1 cellular context compared by ENCODE assay signal in the genomic region with DNA sequence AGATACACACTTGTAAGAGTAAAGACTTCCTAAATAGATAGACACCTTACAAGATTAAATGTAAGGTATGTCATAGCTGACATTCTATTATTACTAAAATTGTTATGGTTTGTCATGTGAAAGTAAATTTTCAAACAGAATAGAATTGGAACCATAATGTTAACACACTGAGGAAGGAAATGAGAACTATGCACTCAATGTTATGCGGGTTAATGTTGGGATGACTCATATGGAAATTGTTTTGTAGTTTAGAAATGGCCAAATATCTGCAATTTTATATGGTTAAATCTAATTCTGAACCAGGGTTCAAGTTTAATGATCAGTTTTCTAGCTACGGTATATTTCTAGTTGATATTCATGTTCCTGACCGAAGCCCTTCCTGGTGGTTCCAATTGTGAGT.
A peak's percentile ranks its signal among the peaks of the same experiment; 100 is the strongest.
TF ChIP-seq lines count a peak whose summit lies in the region.

No MANE protein-coding gene starts in this region.

TF ChIP-seq in endothelial cell of umbilical vein, 7 proteins besides CTCF, POLR2A, EP300 and RAD21:
- no peak for TF ChIP-seq MAX (IDR thresholded peaks at IDR 0.05; ENCODE audit: insufficient read depth, insufficient read length)
- peak; percentile 71 for TF ChIP-seq FOS (IDR thresholded peaks at IDR 0.05; ENCODE audit: borderline replicate concordance, insufficient read depth, low read length)
- TF ChIP-seq JUN (IDR thresholded peaks at IDR 0.05; ENCODE audit: borderline replicate concordance, insufficient read depth, insufficient read length, low read depth): peak; percentile 17
